19 cellular contexts compared by ENCODE assay signal in genomic region chr3:114294940-114295480, GRCh38. TPM values are rescaled to one million over a fixed set of nuclear protein-coding genes. Genes with fewer than 3 reads are reported as not detected.
A peak's percentile ranks its signal among the peaks of the same experiment; 100 is the strongest.
DNase-seq lines count a peak whose midpoint lies in the region; ATAC-seq and TF ChIP-seq lines count a peak whose summit lies in the region.
"Had no signal": no experiment of that assay in that cellular context is flagged by ENCODE, and none has a peak within 500 bp of the region (broad histone marks: within the 10 kb centered on the region; RNA-seq: fewer than 3 reads in every experiment).

No MANE protein-coding gene starts in this region.

- H3K27ac ChIP-seq in spleen, result peak overlapping the region in 7 of 8 donors; percentile 47 to 91 (median 74)
- H3K27ac ChIP-seq: epithelial cell of prostate had no signal

- CTCF ChIA-PET in activated naive CD4-positive, alpha-beta T cell treated with anti-CD3 and anti-CD28 coated beads for 36 hours (lab: Charles Lee), result interaction anchor here (1.2 kb wide), 1 partner anchor 140 kb away, joined by 3 read pairs; no protein-coding TSS in a partner anchor
- CTCF ChIA-PET in T-cell (lab: Charles Lee), result interaction anchor here in 1 of 2 donors (1.1 to 2.6 kb wide), 3 partner anchors 32 to 82 kb away, joined by 3 to 10 read pairs (median 3); no protein-coding TSS in a partner anchor

- H3K4me3 Mint-ChIP-seq in activated naive CD4-positive, alpha-beta T cell treated with anti-CD3 and anti-CD28 coated beads for 36 hours, result peak overlapping the region; percentile 39
- H3K4me3 Mint-ChIP-seq in T-cell, result peak overlapping the region; percentile 61 to 77 (median 76)
- H3K4me3 Mint-ChIP-seq in activated naive CD8-positive, alpha-beta T cell treated with anti-CD3 and anti-CD28 coated beads, Interleukin-2, amount 10 ng/mL, durations not matched to agents 7 days and 5 days, result peak overlapping the region; percentile 58

- peaks cover 0 to 43% (median 21%) of the 10 kb centered on the region in 6 donors for H3K4me1 ChIP-seq in spleen

- no peaks in the 10 kb centered on the region for H3K27me3 Mint-ChIP-seq in activated naive CD4-positive, alpha-beta T cell treated with anti-CD3 and anti-CD28 coated beads for 36 hours (ENCODE audit: low read depth)
- H3K27me3 Mint-ChIP-seq in T-cell, result no peaks in the 10 kb centered on the region
- no peaks in the 10 kb centered on the region for H3K27me3 Mint-ChIP-seq in activated naive CD8-positive, alpha-beta T cell treated with anti-CD3 and anti-CD28 coated beads, Interleukin-2, amount 10 ng/mL, durations not matched to agents 7 days and 5 days

- 73 to 80% (median 78%) methylated on average over 6 of the region's 6 CpGs for WGBS in spleen, 5 donors

- H3K4me3 ChIP-seq in spleen, result peak overlapping the region in 6 of 8 donors; percentile 8 to 61 (median 14)

- H3K27me3 ChIP-seq in spleen (replicated peaks in 1 of 7), result no peaks in the 10 kb centered on the region

- intact Hi-C loops in activated naive CD4-positive, alpha-beta T cell treated with anti-CD3 and anti-CD28 coated beads for 36 hours (cut with micrococcal nuclease), result no loop called here
- intact Hi-C loops in spleen (cut with DNase I; ENCODE audit: low total_unique reads), result no loop called here

- no peak for TF ChIP-seq POLR2A in spleen (IDR thresholded peaks at IDR 0.05)

- DNase-seq in activated naive CD4-positive, alpha-beta T cell treated with anti-CD3 and anti-CD28 coated beads for 36 hours, result no peak
- no peak for DNase-seq in activated naive CD4-positive, alpha-beta T cell treated with anti-CD3 and anti-CD28 coated beads, Interleukin-2, amount 50 U/mL, for 72 hours (ENCODE audit: low spot score in 2 of 2)
- peak in 6 of 34 experiments; percentile 9 to 20 (median 12) for DNase-seq in T-cell
- no peak for DNase-seq in activated naive CD8-positive, alpha-beta T cell treated with anti-CD3 and anti-CD28 coated beads, Interleukin-2, amount 10 ng/mL, durations not matched to agents 7 days and 5 days
- DNase-seq in spleen, result no peak
- DNase-seq in activated gamma-delta T cell treated with Interleukin-2 at 50 U/mL for 16 hours, result no peak
- no peak for DNase-seq in NCI-H1417 treated with DMSO at 0.1 percent for 48 hours (lab: John Stamatoyannopoulos, UW)
- DNase-seq: dermis blood vessel endothelial cell; foreskin melanocyte; GOT3; mesenchymal stem cell; NCI-H1694; stimulated activated CD4-positive, alpha-beta T cell treated with anti-CD3 and anti-CD28 coated beads, Interleukin-12 subunit alpha, Interleukin-12 subunit beta, amount 100 ng/mL, for 4 hours; substantia nigra had no signal

- no peaks in the 10 kb centered on the region for H3K9me3 Mint-ChIP-seq in activated naive CD4-positive, alpha-beta T cell treated with anti-CD3 and anti-CD28 coated beads for 36 hours
- no peaks in the 10 kb centered on the region for H3K9me3 Mint-ChIP-seq in activated naive CD4-positive, alpha-beta T cell treated with anti-CD3 and anti-CD28 coated beads, Interleukin-2, amount 50 U/mL, for 72 hours
- no peaks in the 10 kb centered on the region for H3K9me3 Mint-ChIP-seq in T-cell
- H3K9me3 Mint-ChIP-seq in activated naive CD8-positive, alpha-beta T cell treated with anti-CD3 and anti-CD28 coated beads, Interleukin-2, amount 10 ng/mL, durations not matched to agents 7 days and 5 days, result no peaks in the 10 kb centered on the region

- peaks cover 10% of the 10 kb centered on the region for H3K4me1 Mint-ChIP-seq in activated naive CD4-positive, alpha-beta T cell treated with anti-CD3 and anti-CD28 coated beads for 36 hours (ENCODE audit: low read depth)
- H3K4me1 Mint-ChIP-seq in T-cell, result peaks cover 34 to 72% (median 61%) of the 10 kb centered on the region in 3 donors
- H3K4me1 Mint-ChIP-seq in activated naive CD8-positive, alpha-beta T cell treated with anti-CD3 and anti-CD28 coated beads, Interleukin-2, amount 10 ng/mL, durations not matched to agents 7 days and 5 days, result peaks cover 21% of the 10 kb centered on the region

- peak overlapping the region; percentile 54 for H3K27ac Mint-ChIP-seq in activated naive CD4-positive, alpha-beta T cell treated with anti-CD3 and anti-CD28 coated beads for 36 hours
- no peak overlapping the region for H3K27ac Mint-ChIP-seq in activated naive CD4-positive, alpha-beta T cell treated with anti-CD3 and anti-CD28 coated beads, Interleukin-2, amount 50 U/mL, for 72 hours
- peak overlapping the region; percentile 94 for H3K27ac Mint-ChIP-seq in T-cell
- peak overlapping the region; percentile 64 for H3K27ac Mint-ChIP-seq in activated naive CD8-positive, alpha-beta T cell treated with anti-CD3 and anti-CD28 coated beads, Interleukin-2, amount 10 ng/mL, durations not matched to agents 7 days and 5 days

- ATAC-seq in activated naive CD4-positive, alpha-beta T cell treated with anti-CD3 and anti-CD28 coated beads, Interleukin-2, amount 50 U/mL, for 72 hours, result no peak
- ATAC-seq in T-cell (replicated peaks in 1 of 4) (peak in 1 of 4 experiments; percentile 4), GM21367 (IDR thresholded peaks at IDR 0.05; ENCODE audit: unreplicated experiment) (no peak)
- no peak for ATAC-seq in activated naive CD8-positive, alpha-beta T cell treated with anti-CD3 and anti-CD28 coated beads, Interleukin-2, amount 10 ng/mL, durations not matched to agents 7 days and 5 days (ENCODE audit: low read depth)

- POLR2A ChIA-PET in T-cell (lab: Charles Lee), result interaction anchor here in 1 of 2 donors (0.6 to 1.0 kb wide), 2 partner anchors 29 to 48 kb away, joined by 3 read pairs; no protein-coding TSS in a partner anchor
- POLR2A ChIA-PET in activated naive CD8-positive, alpha-beta T cell treated with anti-CD3 and anti-CD28 coated beads, Interleukin-2, amount 10 ng/mL, durations not matched to agents 7 days and 5 days (lab: Charles Lee), result no interaction called here

- H3K36me3 Mint-ChIP-seq in activated naive CD4-positive, alpha-beta T cell treated with anti-CD3 and anti-CD28 coated beads for 36 hours (ENCODE audit: low read depth), result no peaks in the 10 kb centered on the region
- no peaks in the 10 kb centered on the region for H3K36me3 Mint-ChIP-seq in activated naive CD4-positive, alpha-beta T cell treated with anti-CD3 and anti-CD28 coated beads, Interleukin-2, amount 50 U/mL, for 72 hours
- peaks cover 6% of the 10 kb centered on the region for H3K36me3 Mint-ChIP-seq in T-cell
- peaks cover 2% of the 10 kb centered on the region for H3K36me3 Mint-ChIP-seq in activated naive CD8-positive, alpha-beta T cell treated with anti-CD3 and anti-CD28 coated beads, Interleukin-2, amount 10 ng/mL, durations not matched to agents 7 days and 5 days

- no peak for TF ChIP-seq CTCF in spleen (IDR thresholded peaks at IDR 0.05 in 8 of 11, conservative IDR thresholded peaks at IDR 0.05 in 3 of 11)

- H3K9me3 ChIP-seq in spleen, result no peaks in the 10 kb centered on the region

- no peaks in the 10 kb centered on the region for H3K36me3 ChIP-seq in spleen

RNA-seq across cellular contexts. Expression of gene TIGIT, which starts 1.2 kb away (rescaled TPM):
- 1 to 10 TPM; 7.3 to 8.8 TPM for total RNA-seq in activated naive CD4-positive, alpha-beta T cell treated with anti-CD3 and anti-CD28 coated beads for 36 hours
- total RNA-seq in activated naive CD4-positive, alpha-beta T cell treated with anti-CD3 and anti-CD28 coated beads, Interleukin-2, amount 50 U/mL, for 72 hours, result 10 to 100 TPM in 1 of 2 donors, 1 to 10 TPM in 1; 5.1 to 14.6 TPM
- total RNA-seq in T-cell, result 10 to 100 TPM; 21.2 to 48.1 (median 39.9) TPM
- total RNA-seq in activated naive CD8-positive, alpha-beta T cell treated with anti-CD3 and anti-CD28 coated beads, Interleukin-2, amount 10 ng/mL, durations not matched to agents 7 days and 5 days, result 10 to 100 TPM; 35.5 to 42.4 TPM
- 10 to 100 TPM in 6 of 7 donors, 1 to 10 TPM in 1; 7.6 to 22.0 (median 11.6) TPM for total RNA-seq in spleen
- polyA plus RNA-seq in spleen, result 1 to 10 TPM; 4.2 to 6.1 (median 4.3) TPM
- total RNA-seq: dermis blood vessel endothelial cell, kidney epithelial cell, M059J, RPMI7951 had no signal

RNA-seq across cellular contexts. Expression of gene ZNF80, which starts 57.6 kb away (rescaled TPM):
- under 1 TPM; 0.44 to 0.67 TPM for total RNA-seq in activated naive CD4-positive, alpha-beta T cell treated with anti-CD3 and anti-CD28 coated beads for 36 hours
- total RNA-seq in activated naive CD4-positive, alpha-beta T cell treated with anti-CD3 and anti-CD28 coated beads, Interleukin-2, amount 50 U/mL, for 72 hours, result under 1 TPM; 0.53 to 0.71 TPM
- 1 to 10 TPM in 3 of 5 donors, under 1 TPM in 2; 0.47 to 1.4 (median 1.1) TPM for total RNA-seq in T-cell
- total RNA-seq in activated naive CD8-positive, alpha-beta T cell treated with anti-CD3 and anti-CD28 coated beads, Interleukin-2, amount 10 ng/mL, durations not matched to agents 7 days and 5 days, result 1 to 10 TPM; 5.1 to 5.3 TPM
- total RNA-seq in spleen, result 1 to 10 TPM in 5 of 7 donors, under 1 TPM in 2; 0.17 to 2.2 (median 1.1) TPM
- polyA plus RNA-seq in spleen, result under 1 TPM in 2 of 3 donors, not detected in 1; 0.14 to 0.28 TPM
- total RNA-seq: dermis blood vessel endothelial cell, kidney epithelial cell, M059J, RPMI7951 had no signal

Comparison
In these comparisons a context has a peak if more than half of its experiments do, and no peak if none do; other contexts are left out.
1. H3K27ac Mint-ChIP-seq: peak in activated naive CD4-positive, alpha-beta T cell treated with anti-CD3 and anti-CD28 coated beads for 36 hours (single experiment), T-cell (2 of 2) and activated naive CD8-positive, alpha-beta T cell treated with anti-CD3 and anti-CD28 coated beads, Interleukin-2, amount 10 ng/mL, durations not matched to agents 7 days and 5 days (single experiment); none in activated naive CD4-positive, alpha-beta T cell treated with anti-CD3 and anti-CD28 coated beads, Interleukin-2, amount 50 U/mL, for 72 hours (0 of 2).
2. Peak in every context shown above with its lines, with median percentiles within 50 percentile points of each other: H3K4me3 Mint-ChIP-seq.